ENCODE assay signal across 20 cellular contexts in the genomic region with DNA sequence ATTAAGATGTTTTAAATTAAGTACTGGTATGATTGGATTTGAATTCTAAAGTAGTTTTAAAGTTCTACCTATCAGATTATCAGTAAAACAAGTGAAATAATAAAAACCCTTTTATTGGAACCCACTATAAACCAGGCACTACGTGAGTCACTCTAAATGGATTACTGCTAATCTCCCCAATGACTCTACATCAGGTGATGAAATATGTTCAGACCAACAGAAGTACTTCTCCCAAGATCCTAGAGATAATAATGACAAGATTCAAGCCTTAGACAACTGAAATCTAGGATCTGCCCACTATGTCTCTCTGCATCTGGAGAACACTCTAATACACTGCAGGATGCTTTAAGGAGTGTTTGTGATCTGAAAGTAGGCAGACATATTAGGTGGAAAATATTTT.
"Had no signal": no experiment of that assay in that cellular context is flagged by ENCODE, and none has a peak within 500 bp of the region (broad histone marks: within the 10 kb centered on the region; RNA-seq: fewer than 3 reads in every experiment).

No MANE protein-coding gene starts in this region.

- H3K27ac Mint-ChIP-seq: activated naive CD8-positive, alpha-beta T cell treated with anti-CD3 and anti-CD28 coated beads for 36 hours; activated T-helper 2 cell treated with anti-CD3 and anti-CD28 coated beads, Interferon-gamma antibody, Interleukin-2, Interleukin-4, amounts not matched to agents 10 μg/mL and 5 μg/mL and 100 μg/mL, durations not matched to agents 14 hours and 24 hours and 36 hours; endodermal cell; natural killer cell; progenitor cell of endocrine pancreas; WTC11 had no signal

- ATAC-seq: activated T-cell treated with anti-CD3 and anti-CD28 coated beads, Interleukin-2, amount 50 U/mL, for 4 hours; natural killer cell; stimulated activated naive CD8-positive, alpha-beta T cell treated with anti-CD3 and anti-CD28 coated beads, Interleukin-15, Interleukin-2, amounts not matched to agents 100 U/mL and 50 U/mL, for 24 hours; WTC11 had no signal

- H3K27ac ChIP-seq: cardiac muscle cell, left ventricle myocardium inferior, upper lobe of left lung had no signal

- DNase-seq: activated CD8-positive, alpha-beta memory T cell treated with anti-CD3 and anti-CD28 coated beads, Interleukin-2, amount 50 U/mL, for 48 hours; activated naive CD4-positive, alpha-beta T cell treated with Interleukin-2 at 50 U/mL for 16 hours; activated naive CD8-positive, alpha-beta T cell treated with anti-CD3 and anti-CD28 coated beads for 36 hours; activated T-cell treated with anti-CD3 and anti-CD28 coated beads, Interleukin-2, amount 50 U/mL, for 4 hours; amniotic stem cell; cortex of kidney; endodermal cell; left ventricle myocardium inferior; midbrain; natural killer cell; retina; stimulated activated CD4-positive, alpha-beta T cell treated with anti-CD3 and anti-CD28 coated beads, Interleukin-12 subunit alpha, Interleukin-12 subunit beta, amount 100 ng/mL, for 4 hours; stimulated activated CD4-positive, alpha-beta T cell treated with anti-CD3 and anti-CD28 coated beads, Interleukin-4, amount 100 ng/mL, for 4 hours; stimulated activated naive CD8-positive, alpha-beta T cell treated with anti-CD3 and anti-CD28 coated beads, Interleukin-15, Interleukin-2, amounts not matched to agents 100 U/mL and 50 U/mL, for 24 hours; T1000; upper lobe of left lung had no signal

- H3K4me1 ChIP-seq: left ventricle myocardium inferior, upper lobe of left lung had no signal

- H3K4me1 Mint-ChIP-seq: activated naive CD8-positive, alpha-beta T cell treated with anti-CD3 and anti-CD28 coated beads for 36 hours; endodermal cell; natural killer cell; WTC11 had no signal

- H3K27me3 ChIP-seq: cardiac muscle cell, upper lobe of left lung had no signal

- H3K9me3 Mint-ChIP-seq: WTC11 had no signal

- H3K27me3 Mint-ChIP-seq: activated naive CD8-positive, alpha-beta T cell treated with anti-CD3 and anti-CD28 coated beads for 36 hours; progenitor cell of endocrine pancreas had no signal

- H3K4me3 Mint-ChIP-seq: activated naive CD8-positive, alpha-beta T cell treated with anti-CD3 and anti-CD28 coated beads for 36 hours; activated T-cell treated with anti-CD3 and anti-CD28 coated beads, Interleukin-2, amount 50 U/mL, for 4 hours; endodermal cell; natural killer cell; WTC11 had no signal

- H3K36me3 Mint-ChIP-seq: activated naive CD8-positive, alpha-beta T cell treated with anti-CD3 and anti-CD28 coated beads for 36 hours; WTC11 had no signal

- H3K4me3 ChIP-seq: cardiac muscle cell, left ventricle myocardium inferior, upper lobe of left lung had no signal

- H3K36me3 ChIP-seq: cardiac muscle cell, left ventricle myocardium inferior, upper lobe of left lung had no signal
